20 cellular contexts compared by ENCODE assay signal in the genomic region with DNA sequence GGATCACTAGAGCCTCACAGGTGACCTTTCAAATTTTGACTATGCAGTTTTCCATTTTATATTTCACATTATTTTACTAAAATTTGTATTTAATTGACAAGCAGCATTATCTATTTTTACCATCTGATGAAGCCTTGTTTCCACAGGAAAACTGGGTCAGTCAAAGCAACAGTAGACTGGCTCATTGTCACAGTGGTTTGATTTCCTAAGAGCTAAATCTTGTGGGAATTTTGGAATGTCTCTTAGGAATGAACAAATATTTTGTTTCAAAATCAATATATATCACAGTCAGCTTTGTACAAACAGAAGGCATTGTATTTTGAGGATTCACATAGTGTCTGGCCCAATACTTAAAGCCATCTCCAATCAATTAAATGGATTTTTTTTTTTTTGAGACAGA.
"Had no signal": no experiment of that assay in that cellular context is flagged by ENCODE, and none has a peak within 500 bp of the region (broad histone marks: within the 10 kb centered on the region; RNA-seq: fewer than 3 reads in every experiment).

No MANE protein-coding gene starts in this region.

- H3K36me3 ChIP-seq: heart right ventricle, transverse colon had no signal

- FAIRE-seq: endothelial cell of umbilical vein, islet of Langerhans had no signal

- H3K4me3 ChIP-seq: heart right ventricle, testis, transverse colon had no signal

- H3K4me1 ChIP-seq: foreskin keratinocyte, heart right ventricle, parathyroid adenoma, testis, transverse colon had no signal

- H3K9ac ChIP-seq: parathyroid adenoma had no signal

- H3K27ac ChIP-seq: foreskin keratinocyte, heart right ventricle, parathyroid adenoma, testis, transverse colon had no signal

- H3K9me3 ChIP-seq: testis, transverse colon had no signal

- DNase-seq: activated B cell treated with CpG ODN at 0.5 μM for 24 hours; activated CD4-positive, alpha-beta T cell treated with anti-CD3 and anti-CD28 coated beads, Interleukin-2, amount 50 U/mL, for 1 hour; activated CD8-positive, alpha-beta T cell treated with anti-CD3 and anti-CD28 coated beads for 36 hours; activated naive CD8-positive, alpha-beta T cell treated with anti-CD3 and anti-CD28 coated beads, Interleukin-2, amount 50 U/mL, for 24 hours; activated T-cell treated with anti-CD3 and anti-CD28 coated beads, Interleukin-2, amount 50 U/mL, for 4 hours; anterior cingulate cortex; foreskin keratinocyte; heart right ventricle; midbrain; naive thymus-derived CD8-positive, alpha-beta T cell; nucleus accumbens; right cardiac atrium; stimulated activated CD4-positive, alpha-beta T cell treated with anti-CD3 and anti-CD28 coated beads, Interleukin-2, amount 100 ng/mL, for 48 hours; stimulated activated naive CD4-positive, alpha-beta T cell treated with Interleukin-2 at 50 U/mL for 16 hours; T-helper 1 cell; testis; transverse colon had no signal

- ATAC-seq: activated CD8-positive, alpha-beta T cell treated with anti-CD3 and anti-CD28 coated beads for 36 hours; activated naive CD8-positive, alpha-beta T cell treated with anti-CD3 and anti-CD28 coated beads, Interleukin-2, amount 50 U/mL, for 24 hours; activated T-cell treated with anti-CD3 and anti-CD28 coated beads, Interleukin-2, amount 50 U/mL, for 4 hours; foreskin keratinocyte; heart right ventricle; naive thymus-derived CD8-positive, alpha-beta T cell; right cardiac atrium had no signal

- H2AFZ ChIP-seq: parathyroid adenoma had no signal

- H3K79me2 ChIP-seq: parathyroid adenoma had no signal

- H3K27me3 ChIP-seq: foreskin keratinocyte, heart right ventricle, testis, transverse colon had no signal
